In the genomic region with DNA sequence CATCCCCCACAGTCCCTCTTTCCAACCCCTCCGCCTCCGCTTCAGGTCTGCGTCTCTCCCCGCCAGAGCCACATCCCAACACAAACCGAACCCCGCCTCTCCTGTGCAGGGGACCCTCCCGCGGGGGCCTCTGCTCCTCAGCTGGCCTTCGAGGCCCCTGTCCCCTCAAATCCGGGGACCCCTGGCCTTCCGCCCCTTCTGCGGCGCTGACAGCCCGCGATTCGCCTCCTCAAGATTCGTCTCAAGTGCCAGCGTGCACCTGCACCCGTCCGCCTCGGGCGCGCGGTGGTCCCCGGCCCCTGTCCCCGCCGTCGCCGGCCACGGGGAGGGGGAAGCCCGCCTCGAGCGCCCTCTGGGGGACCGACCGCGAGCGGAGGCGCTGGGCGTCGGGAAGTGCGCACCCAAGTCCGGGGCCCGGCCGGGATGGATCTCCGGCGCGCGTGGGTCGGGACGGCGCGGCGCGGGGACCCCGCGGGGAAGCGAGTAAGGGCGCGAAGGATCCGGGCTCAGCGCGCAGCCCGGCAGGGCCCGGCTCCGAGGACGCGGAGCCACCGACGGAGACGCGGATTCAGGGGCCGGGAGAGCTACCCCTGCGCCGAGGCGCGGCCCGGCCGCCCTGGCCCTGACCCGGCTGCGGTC, we compare ENCODE assay signal across 8 cellular contexts. TPM values are rescaled to one million over a fixed set of nuclear protein-coding genes. Genes with fewer than 3 reads are reported as not detected.
A peak's percentile ranks its signal among the peaks of the same experiment; 100 is the strongest.
DNase-seq lines count a peak whose midpoint lies in the region; ATAC-seq, FAIRE-seq and TF ChIP-seq lines count a peak whose summit lies in the region.

No MANE protein-coding gene starts in this region.

- FAIRE-seq in pancreas (lab: Jason Lieb, UNC) = no peak

- TF ChIP-seq EP300 in esophagus muscularis mucosa (IDR thresholded peaks at IDR 0.05) = no peak

- 0 out of 3 replicates have a peak, but pooled peaks have one; percentile 15 for ATAC-seq in SK-N-SH treated with all-trans-retinoic acid at 6 μM for 48 hours
- peak in 2 of 4 donors; percentile 22 to 49 for ATAC-seq in pancreas
- ATAC-seq in HG03432 (IDR thresholded peaks at IDR 0.05; ENCODE audit: unreplicated experiment) = no peak
- no peak for ATAC-seq in HG02870 (IDR thresholded peaks at IDR 0.05; ENCODE audit: unreplicated experiment)

- H3K4me1 ChIP-seq in esophagus muscularis mucosa = peaks cover 9 to 44% (median 27%) of the 10 kb centered on the region in 4 donors
- H3K4me1 ChIP-seq in pancreas = no peaks in the 10 kb centered on the region

- H3K36me3 ChIP-seq in esophagus muscularis mucosa (no peaks in the 10 kb centered on the region), pancreas (no peaks in the 10 kb centered on the region)

- H3K27ac ChIP-seq in esophagus muscularis mucosa (replicated peaks in 1 of 4) = peak overlapping the region in 2 of 4 donors; percentile 48 to 53
- H3K27ac ChIP-seq in pancreas = no peak overlapping the region

- TF ChIP-seq POLR2A in esophagus muscularis mucosa (IDR thresholded peaks at IDR 0.05; ENCODE audit: low read depth) = no peak

- H3K4me3 ChIP-seq in esophagus muscularis mucosa (peak overlapping the region; percentile 52 to 61 (median 53)), pancreas (peak overlapping the region; percentile 8 to 45 (median 24))

- H3K9me3 ChIP-seq in esophagus muscularis mucosa = no peaks in the 10 kb centered on the region
- no peaks in the 10 kb centered on the region for H3K9me3 ChIP-seq in pancreas

- TF ChIP-seq CTCF in esophagus muscularis mucosa (IDR thresholded peaks at IDR 0.05) (peak in 1 of 3 experiments; percentile 11), pancreas (IDR thresholded peaks at IDR 0.05) (no peak)

- DNase-seq in D341Med (ENCODE audit: low spot score) (peak; percentile 83), esophagus muscularis mucosa (ENCODE audit: extremely low spot score) (no peak), pancreas (peak in 2 of 6 donors; percentile 63 to 65), NCI-H1092 treated with DMSO at 0.1 percent for 48 hours (lab: John Stamatoyannopoulos, UW) (no peak), GM19238 (ENCODE audit: insufficient read length, low spot score) (no peak)

- 3% methylated on average over 57 of the region's 80 CpGs for WGBS in esophagus muscularis mucosa
- WGBS in pancreas, 2 donors = 5 to 7% methylated on average over 65 to 80 of the region's 80 CpGs

- intact Hi-C loops in esophagus muscularis mucosa (cut with DNase I) (no loop called here), pancreas (cut with DNase I) (no loop called here)

- peaks cover 0 to 93% (median 13%) of the 10 kb centered on the region in 4 donors for H3K27me3 ChIP-seq in esophagus muscularis mucosa
- peaks cover 0 to 7% (median 0%) of the 10 kb centered on the region in 4 donors for H3K27me3 ChIP-seq in pancreas

TF ChIP-seq in SK-N-SH treated with all-trans-retinoic acid at 6 μM for 48 hours, 23 proteins besides CTCF, POLR2A, EP300 and RAD21:
- TF ChIP-seq ZFP3 (CRISPR knock-in tag; IDR thresholded peaks at IDR 0.05) (no peak), CSRNP3 (CRISPR knock-in tag; IDR thresholded peaks at IDR 0.05) (no peak), TOX (CRISPR knock-in tag; IDR thresholded peaks at IDR 0.05; ENCODE audit: borderline replicate concordance) (no peak), ESRRG (CRISPR knock-in tag; IDR thresholded peaks at IDR 0.05) (no peak), OSR1 (CRISPR knock-in tag; IDR thresholded peaks at IDR 0.05) (no peak), POU6F1 (CRISPR knock-in tag; IDR thresholded peaks at IDR 0.05; ENCODE audit: borderline replicate concordance, low read depth) (no peak), ZNF70 (CRISPR knock-in tag; IDR thresholded peaks at IDR 0.05) (no peak), CSDC2 (CRISPR knock-in tag; IDR thresholded peaks at IDR 0.05) (no peak)

RNA-seq across cellular contexts. Expression of gene FLT4, which starts 0.6 kb away (rescaled TPM):
- total RNA-seq in esophagus muscularis mucosa (10 to 100 TPM; 10.4 to 15.6 (median 11.8) TPM), pancreas (1 to 10 TPM in 4 of 6 donors, under 1 TPM in 2; 0.79 to 3.1 (median 1.4) TPM)
- polyA plus RNA-seq in pancreas = 1 to 10 TPM; 4.6 to 6.8 TPM

RNA-seq across cellular contexts. Expression of gene SCGB3A1, which starts 57.5 kb away (rescaled TPM):
- total RNA-seq in esophagus muscularis mucosa (1 to 10 TPM in 2 of 4 donors, not detected in 2; 1.9 to 2.4 TPM), pancreas (1 to 10 TPM in 5 of 6 donors, under 1 TPM in 1; 0.43 to 5.0 (median 2.4) TPM)
- 10 to 100 TPM in 1 of 2 donors, 1 to 10 TPM in 1; 7.0 to 15.5 TPM for polyA plus RNA-seq in pancreas
